Comparison of ENCODE assay signal across 20 cellular contexts in the genomic region with DNA sequence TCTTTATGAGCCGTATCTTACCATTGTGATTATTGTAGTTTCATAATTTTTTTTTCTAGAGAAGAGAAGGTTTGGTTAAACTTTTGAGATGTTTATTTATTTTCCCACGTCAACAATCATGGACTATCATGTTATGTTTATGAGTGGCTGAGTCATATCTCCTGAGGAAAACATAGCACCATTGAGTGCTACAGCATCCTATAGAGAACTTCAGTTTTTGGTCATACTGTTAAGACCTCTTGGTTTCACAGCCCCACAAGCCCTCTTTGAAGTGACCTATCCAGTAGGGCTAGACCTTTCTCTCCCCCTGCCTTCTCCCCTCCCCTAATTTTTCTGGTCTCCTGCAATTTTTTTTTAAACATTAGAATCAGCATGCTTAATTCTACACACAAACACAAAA.
"Had no signal": no experiment of that assay in that cellular context is flagged by ENCODE, and none has a peak within 500 bp of the region (broad histone marks: within the 10 kb centered on the region; RNA-seq: fewer than 3 reads in every experiment).

No MANE protein-coding gene starts in this region.

- H3K4me1 ChIP-seq: neural progenitor cell had no signal

- DNase-seq: activated CD4-positive, alpha-beta T cell treated with anti-CD3 and anti-CD28 coated beads, Interleukin-2, amount 50 U/mL, for 48 hours; activated CD8-positive, alpha-beta memory T cell treated with anti-CD3 and anti-CD28 coated beads, Interleukin-2, amount 50 U/mL, for 48 hours; activated naive CD4-positive, alpha-beta T cell; activated T-cell treated with anti-CD3 and anti-CD28 coated beads, Interleukin-2, amount 50 U/mL, for 4 hours; central memory CD4-positive, alpha-beta T cell; effector memory CD8-positive, alpha-beta T cell; esophagus squamous epithelium; gastrocnemius medialis; hippocampal formation; kidney glomerular epithelial cell; left ventricle myocardium inferior; naive thymus-derived CD8-positive, alpha-beta T cell; small intestine; stimulated activated CD4-positive, alpha-beta T cell treated with anti-CD3 and anti-CD28 coated beads, Interleukin-2, amount 100 ng/mL, for 24 hours; testis had no signal

- H3K9ac ChIP-seq: neural progenitor cell had no signal

- H3K9me3 ChIP-seq: gastrocnemius medialis, testis had no signal

- H3K27me3 ChIP-seq: esophagus squamous epithelium, gastrocnemius medialis, neural progenitor cell, testis had no signal

- H3K27ac ChIP-seq: esophagus squamous epithelium, gastrocnemius medialis, left ventricle myocardium inferior, neural progenitor cell, testis had no signal

- H3K36me3 ChIP-seq: esophagus squamous epithelium, gastrocnemius medialis, left ventricle myocardium inferior, neural progenitor cell had no signal

- H3K4me2 ChIP-seq: neural progenitor cell had no signal

- FAIRE-seq: astrocyte, TTC549 had no signal

- ATAC-seq: activated T-cell treated with anti-CD3 and anti-CD28 coated beads, Interleukin-2, amount 50 U/mL, for 4 hours; effector memory CD8-positive, alpha-beta T cell; gastrocnemius medialis; naive thymus-derived CD8-positive, alpha-beta T cell; sciatic nerve; stimulated activated memory B cell treated with anti-CD40 and anti-IgM and Interleukin-4, amounts not matched to agents 10 μg/mL and 1 μg/mL and 100 μg/mL, for 72 hours had no signal

- H2AFZ ChIP-seq: neural progenitor cell had no signal

- H3K4me3 ChIP-seq: esophagus squamous epithelium, gastrocnemius medialis, left ventricle myocardium inferior, neural progenitor cell, testis had no signal
